Comparison of ENCODE assay signal across 21 cellular contexts in genomic region chr15:100141304-100142080, GRCh38.
A peak's percentile ranks its signal among the peaks of the same experiment; 100 is the strongest.
DNase-seq lines count a peak whose midpoint lies in the region; ATAC-seq and TF ChIP-seq lines count a peak whose summit lies in the region.
"Had no signal": no experiment of that assay in that cellular context is flagged by ENCODE, and none has a peak within 500 bp of the region (broad histone marks: within the 10 kb centered on the region; RNA-seq: fewer than 3 reads in every experiment).

No MANE protein-coding gene starts in this region.

- TF ChIP-seq CTCF in coronary artery (IDR thresholded peaks at IDR 0.05): no peak
- no peak for TF ChIP-seq CTCF in ascending aorta (IDR thresholded peaks at IDR 0.05)
- TF ChIP-seq CTCF in activated CD8-positive, alpha-beta T cell treated with anti-CD3 and anti-CD28 coated beads for 36 hours (IDR thresholded peaks at IDR 0.05): no peak

- CTCF ChIA-PET in activated CD8-positive, alpha-beta T cell treated with anti-CD3 and anti-CD28 coated beads for 36 hours (lab: Charles Lee): interaction anchor here (0.5 to 0.6 kb wide), 2 partner anchors 14 to 76 kb away, joined by 3 read pairs; no protein-coding TSS in a partner anchor

- ATAC-seq in HG02588 (IDR thresholded peaks at IDR 0.05; ENCODE audit: unreplicated experiment): no peak
- ATAC-seq in activated CD8-positive, alpha-beta T cell treated with anti-CD3 and anti-CD28 coated beads for 36 hours: no peak

- H3K4me3 ChIP-seq in coronary artery (no peak overlapping the region), ascending aorta (no peak overlapping the region)
- H3K4me3 ChIP-seq: suprapubic skin had no signal

- no peak overlapping the region for H3K27ac Mint-ChIP-seq in activated CD8-positive, alpha-beta T cell treated with anti-CD3 and anti-CD28 coated beads for 36 hours
- H3K27ac Mint-ChIP-seq: B cell; natural killer cell treated with Interleukin-12 subunit alpha and Interleukin-12 subunit beta and Interleukin-15 and Interleukin-18, amount 100 ng/mL, for 72 hours; progenitor cell of endocrine pancreas had no signal

- POLR2A ChIA-PET in activated CD8-positive, alpha-beta T cell treated with anti-CD3 and anti-CD28 coated beads for 36 hours (lab: Charles Lee): no interaction called here

- H3K27ac ChIP-seq in coronary artery: no peak overlapping the region
- H3K27ac ChIP-seq in ascending aorta: no peak overlapping the region
- H3K27ac ChIP-seq: suprapubic skin had no signal

- peaks cover 4 to 7% of the 10 kb centered on the region in 2 donors for H3K4me1 ChIP-seq in ascending aorta
- H3K4me1 ChIP-seq: Caco-2 had no signal

- no peaks in the 10 kb centered on the region for H3K9me3 ChIP-seq in ascending aorta
- H3K9me3 ChIP-seq: Caco-2, suprapubic skin had no signal

- peaks cover 10% of the 10 kb centered on the region for H3K4me1 Mint-ChIP-seq in activated CD8-positive, alpha-beta T cell treated with anti-CD3 and anti-CD28 coated beads for 36 hours (ENCODE audit: low read depth)
- H3K4me1 Mint-ChIP-seq: B cell had no signal

- H3K27me3 ChIP-seq in ascending aorta: no peaks in the 10 kb centered on the region
- H3K27me3 ChIP-seq: suprapubic skin had no signal

- peaks cover 3% of the 10 kb centered on the region for H3K9me3 Mint-ChIP-seq in activated CD8-positive, alpha-beta T cell treated with anti-CD3 and anti-CD28 coated beads for 36 hours
- H3K9me3 Mint-ChIP-seq: natural killer cell treated with Interleukin-12 subunit alpha and Interleukin-12 subunit beta and Interleukin-15 and Interleukin-18, amount 100 ng/mL, for 72 hours had no signal

- intact Hi-C loops in ascending aorta (cut with DNase I): no loop called here
- intact Hi-C loops in activated CD8-positive, alpha-beta T cell treated with anti-CD3 and anti-CD28 coated beads for 36 hours (cut with micrococcal nuclease): no loop called here

- H3K4me3 Mint-ChIP-seq in activated CD8-positive, alpha-beta T cell treated with anti-CD3 and anti-CD28 coated beads for 36 hours: no peak overlapping the region
- H3K4me3 Mint-ChIP-seq: B cell; natural killer cell treated with Interleukin-12 subunit alpha and Interleukin-12 subunit beta and Interleukin-15 and Interleukin-18, amount 100 ng/mL, for 72 hours had no signal

- peaks cover 3% of the 10 kb centered on the region for H3K36me3 Mint-ChIP-seq in activated CD8-positive, alpha-beta T cell treated with anti-CD3 and anti-CD28 coated beads for 36 hours (ENCODE audit: low read depth)
- H3K36me3 Mint-ChIP-seq: natural killer cell treated with Interleukin-12 subunit alpha and Interleukin-12 subunit beta and Interleukin-15 and Interleukin-18, amount 100 ng/mL, for 72 hours had no signal

- H3K36me3 ChIP-seq in ascending aorta: no peaks in the 10 kb centered on the region
- H3K36me3 ChIP-seq: suprapubic skin had no signal

- H3K27me3 Mint-ChIP-seq in activated CD8-positive, alpha-beta T cell treated with anti-CD3 and anti-CD28 coated beads for 36 hours: no peaks in the 10 kb centered on the region

- DNase-seq in AG08395 (ENCODE audit: low spot score) (peak; percentile 62), GM04503 (ENCODE audit: low read depth) (peak; percentile 9), coronary artery (ENCODE audit: low spot score) (peak; percentile 68), occipital lobe (lab: John Stamatoyannopoulos, UW) (peak; percentile 69), ascending aorta (ENCODE audit: low spot score in 2 of 2) (no peak)
- DNase-seq in activated CD8-positive, alpha-beta T cell treated with anti-CD3 and anti-CD28 coated beads for 36 hours: no peak
- DNase-seq: activated CD4-positive, alpha-beta T cell treated with anti-CD3 and anti-CD28 coated beads for 48 hours; activated CD8-positive, alpha-beta memory T cell treated with anti-CD3 and anti-CD28 coated beads, Interleukin-2, amount 50 U/mL, for 4 hours; amniotic stem cell; Caco-2; EL; foreskin fibroblast; mesendoderm; NCI-H187 treated with DMSO at 0.1 percent for 48 hours; NCI-H446; stimulated activated CD8-positive, alpha-beta memory T cell treated with anti-CD3 and anti-CD28 coated beads, Interleukin-4, amount 100 ng/mL, for 48 hours had no signal

Comparison
In these comparisons a context has a peak if more than half of its experiments do, and no peak if none do; other contexts are left out.
1. DNase-seq: peak in AG08395 (single experiment), GM04503 (single experiment), coronary artery (single experiment) and occipital lobe (single experiment); none in ascending aorta (0 of 2) and activated CD8-positive, alpha-beta T cell treated with anti-CD3 and anti-CD28 coated beads for 36 hours (single experiment).